Comparison of ENCODE assay signal across 9 cellular contexts in the genomic region with DNA sequence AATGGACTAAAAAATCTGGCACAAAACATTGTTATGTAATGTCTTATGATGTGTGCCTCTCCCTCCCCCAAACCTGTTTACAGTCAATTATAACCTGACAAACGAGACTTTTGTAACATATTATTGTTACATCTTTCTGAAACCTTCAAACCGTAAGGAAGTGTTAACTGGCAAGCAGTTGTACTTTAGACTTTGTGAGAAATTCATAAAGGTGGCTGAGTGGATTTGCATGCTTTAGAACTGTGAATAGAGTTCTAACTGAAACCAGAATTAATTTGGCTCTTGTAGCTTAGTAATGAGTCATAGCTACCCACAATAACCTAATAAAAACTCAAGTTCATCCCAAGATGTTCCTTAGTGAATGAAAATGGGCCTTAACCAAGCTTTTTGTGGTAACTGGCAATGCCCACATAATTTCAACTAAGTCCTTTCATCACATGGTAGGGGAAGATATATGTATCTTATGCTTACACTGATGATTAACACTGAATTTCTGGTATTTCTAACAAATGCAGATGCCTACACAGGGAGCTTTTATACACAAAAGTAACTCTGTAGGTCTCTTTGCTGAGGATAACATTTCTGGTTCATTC.
A peak's percentile ranks its signal among the peaks of the same experiment; 100 is the strongest.
DNase-seq lines count a peak whose midpoint lies in the region; ATAC-seq lines count a peak whose summit lies in the region.
"Had no signal": no experiment of that assay in that cellular context is flagged by ENCODE, and none has a peak within 500 bp of the region (broad histone marks: within the 10 kb centered on the region; RNA-seq: fewer than 3 reads in every experiment).

No MANE protein-coding gene starts in this region.

- peak; percentile 88 for ATAC-seq in HG02798 (IDR thresholded peaks at IDR 0.05; ENCODE audit: poor library complexity, unreplicated experiment)

- H3K36me3 Mint-ChIP-seq in T-helper 1 cell treated with Interleukin-12 subunit alpha and Interleukin-12 subunit beta and Interleukin-4 antibody, amounts not matched to agents 30 μg/mL and 1 μg/mL, for 36 hours (ENCODE audit: low read depth), result peaks cover 37% of the 10 kb centered on the region
- H3K36me3 Mint-ChIP-seq in T-helper 2 cell treated with Interferon-gamma antibody and Interleukin-4, amounts not matched to agents 5 μg/mL and 100 μg/mL, for 36 hours (ENCODE audit: low read depth), result peaks cover 46% of the 10 kb centered on the region

- peaks cover 8 to 11% of the 10 kb centered on the region in 2 donors for H3K36me3 ChIP-seq in muscle layer of duodenum (ENCODE audit: control insufficient read depth in 1 of 2, insufficient read depth in 2 of 2, low read length in 2 of 2)

- no peaks in the 10 kb centered on the region for H3K9me3 Mint-ChIP-seq in T-helper 1 cell treated with Interleukin-12 subunit alpha and Interleukin-12 subunit beta and Interleukin-4 antibody, amounts not matched to agents 30 μg/mL and 1 μg/mL, for 36 hours
- no peaks in the 10 kb centered on the region for H3K9me3 Mint-ChIP-seq in T-helper 2 cell treated with Interferon-gamma antibody and Interleukin-4, amounts not matched to agents 5 μg/mL and 100 μg/mL, for 36 hours

- H3K4me3 Mint-ChIP-seq in T-helper 1 cell treated with Interleukin-12 subunit alpha and Interleukin-12 subunit beta and Interleukin-4 antibody, amounts not matched to agents 30 μg/mL and 1 μg/mL, for 36 hours, result no peak overlapping the region
- H3K4me3 Mint-ChIP-seq in T-helper 2 cell treated with Interferon-gamma antibody and Interleukin-4, amounts not matched to agents 5 μg/mL and 100 μg/mL, for 36 hours, result no peak overlapping the region

- H3K27ac ChIP-seq in muscle layer of duodenum (ENCODE audit: low read length), result peak overlapping the region; percentile 30
- H3K27ac ChIP-seq: parathyroid adenoma had no signal

- H3K4me3 ChIP-seq in muscle layer of duodenum (ENCODE audit: low read depth in 1 of 2, low read length in 2 of 2), result no peak overlapping the region

- peak overlapping the region; percentile 49 for H3K27ac Mint-ChIP-seq in T-helper 1 cell treated with Interleukin-12 subunit alpha and Interleukin-12 subunit beta and Interleukin-4 antibody, amounts not matched to agents 30 μg/mL and 1 μg/mL, for 36 hours
- H3K27ac Mint-ChIP-seq in T-helper 2 cell treated with Interferon-gamma antibody and Interleukin-4, amounts not matched to agents 5 μg/mL and 100 μg/mL, for 36 hours, result no peak overlapping the region

- DNase-seq in NOMO-1 treated with DMSO at 0.1 percent for 48 hours (lab: John Stamatoyannopoulos, UW; ENCODE audit: unreplicated experiment) (peak; percentile 30), NOMO-1 treated with dmso at 0.1 percent for 144 hours (lab: John Stamatoyannopoulos, UW; ENCODE audit: unreplicated experiment) (no peak), NCI-H1048 (lab: John Stamatoyannopoulos, UW) (no peak)
- no peak for DNase-seq in T-helper 2 cell treated with Interferon-gamma antibody and Interleukin-4, amounts not matched to agents 5 μg/mL and 100 μg/mL, for 36 hours (ENCODE audit: low spot score)
- DNase-seq in activated effector memory CD4-positive, alpha-beta T cell treated with anti-CD3 and anti-CD28 coated beads, Interleukin-2, amount 50 U/mL, for 16 hours, result no peak

- H3K27me3 Mint-ChIP-seq in T-helper 1 cell treated with Interleukin-12 subunit alpha and Interleukin-12 subunit beta and Interleukin-4 antibody, amounts not matched to agents 30 μg/mL and 1 μg/mL, for 36 hours (ENCODE audit: low read depth), result no peaks in the 10 kb centered on the region
- H3K27me3 Mint-ChIP-seq in T-helper 2 cell treated with Interferon-gamma antibody and Interleukin-4, amounts not matched to agents 5 μg/mL and 100 μg/mL, for 36 hours (ENCODE audit: low read depth), result no peaks in the 10 kb centered on the region

- H3K4me1 Mint-ChIP-seq in T-helper 1 cell treated with Interleukin-12 subunit alpha and Interleukin-12 subunit beta and Interleukin-4 antibody, amounts not matched to agents 30 μg/mL and 1 μg/mL, for 36 hours (ENCODE audit: low read depth), result peaks cover 22% of the 10 kb centered on the region
- H3K4me1 Mint-ChIP-seq in T-helper 2 cell treated with Interferon-gamma antibody and Interleukin-4, amounts not matched to agents 5 μg/mL and 100 μg/mL, for 36 hours (ENCODE audit: low read depth), result peaks cover 14% of the 10 kb centered on the region

- no peaks in the 10 kb centered on the region for H3K9me3 ChIP-seq in muscle layer of duodenum (ENCODE audit: control insufficient read depth in 1 of 2, low read length in 2 of 2)

- H3K27me3 ChIP-seq in muscle layer of duodenum (ENCODE audit: low read depth, low read length), result no peaks in the 10 kb centered on the region

- peaks cover 6 to 36% of the 10 kb centered on the region in 2 donors for H3K4me1 ChIP-seq in muscle layer of duodenum (ENCODE audit: control insufficient read depth in 1 of 2, insufficient read depth in 2 of 2, low read length in 2 of 2)
